In genomic region chr1:240732390-240732789, GRCh38 we compare ENCODE assay signal across 1 cellular context.
TF ChIP-seq lines count a peak whose summit lies in the region.

No MANE protein-coding gene starts in this region.

TF ChIP-seq in endothelial cell of umbilical vein, 7 proteins besides CTCF, POLR2A, EP300 and RAD21 (continued from another document):
- TF ChIP-seq FOS (IDR thresholded peaks at IDR 0.05; ENCODE audit: borderline replicate concordance, insufficient read depth, low read length) (no peak), JUN (IDR thresholded peaks at IDR 0.05; ENCODE audit: borderline replicate concordance, insufficient read depth, insufficient read length, low read depth) (no peak)
TF ChIP-seq in endothelial cell of umbilical vein: peak in this region for 0.
